ENCODE assay signal across 23 cellular contexts in genomic region chr9:81424431-81424830, GRCh38.
"Had no signal": no experiment of that assay in that cellular context is flagged by ENCODE, and none has a peak within 500 bp of the region (broad histone marks: within the 10 kb centered on the region; RNA-seq: fewer than 3 reads in every experiment).

No MANE protein-coding gene starts in this region.

- ATAC-seq: activated CD4-positive, CD25-positive, alpha-beta regulatory T cell treated with anti-CD3 and anti-CD28 coated beads, Interleukin-2, amount 50 U/mL, for 24 hours; activated CD8-positive, alpha-beta T cell treated with anti-CD3 and anti-CD28 coated beads, Interleukin-2, amount 10 ng/mL, durations not matched to agents 7 days and 5 days; activated naive CD4-positive, alpha-beta T cell treated with anti-CD3 and anti-CD28 coated beads, Interleukin-2, amount 50 U/mL, for 72 hours; foreskin keratinocyte; left lobe of liver; naive thymus-derived CD8-positive, alpha-beta T cell; stimulated activated effector memory CD8-positive, alpha-beta T cell treated with anti-CD3 and anti-CD28 coated beads, Interleukin-12 subunit alpha, Interleukin-12 subunit beta, amount 100 ng/mL, for 72 hours; stimulated activated naive CD8-positive, alpha-beta T cell treated with anti-CD3 and anti-CD28 coated beads, Interleukin-15, amount 100 ng/mL, for 72 hours had no signal

- H3K4me1 ChIP-seq: adrenal gland, esophagus squamous epithelium, foreskin keratinocyte, neural progenitor cell had no signal

- H3K4me3 ChIP-seq: adrenal gland, coronary artery, esophagus squamous epithelium, hepatocyte, lung, neural progenitor cell, skin epidermis, tibial artery had no signal

- H3K27me3 ChIP-seq: adrenal gland, esophagus squamous epithelium, foreskin keratinocyte, hepatocyte, neural progenitor cell, tibial artery had no signal

- H3K9ac ChIP-seq: neural progenitor cell had no signal

- DNase-seq: activated CD4-positive, alpha-beta T cell treated with anti-CD3 and anti-CD28 coated beads, Interleukin-2, amount 10 ng/mL, durations not matched to agents 24 days and 14 days; activated CD8-positive, alpha-beta T cell treated with anti-CD3 and anti-CD28 coated beads, Interleukin-2, amount 10 ng/mL, durations not matched to agents 7 days and 5 days; activated gamma-delta T cell treated with Interleukin-2 at 50 U/mL for 16 hours; adrenal gland; endodermal cell; esophagus squamous epithelium; immature natural killer cell; naive thymus-derived CD8-positive, alpha-beta T cell; right cardiac atrium; stimulated activated CD4-positive, alpha-beta T cell treated with anti-CD3 and anti-CD28 coated beads, Interleukin-2, amount 100 ng/mL, for 24 hours; stimulated activated naive CD8-positive, alpha-beta T cell treated with anti-CD3 and anti-CD28 coated beads, Interleukin-15, amount 100 ng/mL, for 72 hours; T-helper 2 cell; tibial artery had no signal

- H3K36me3 ChIP-seq: adrenal gland, esophagus squamous epithelium, neural progenitor cell, tibial artery had no signal

- H3K4me2 ChIP-seq: hepatocyte, neural progenitor cell had no signal

- H3K27ac ChIP-seq: adrenal gland, coronary artery, esophagus squamous epithelium, foreskin keratinocyte, hepatocyte, neural progenitor cell, skin epidermis, tibial artery had no signal
